Comparison of ENCODE assay signal across 8 cellular contexts in genomic region chr1:8456306-8456912, GRCh38.
A peak's percentile ranks its signal among the peaks of the same experiment; 100 is the strongest.
DNase-seq lines count a peak whose midpoint lies in the region; ATAC-seq and TF ChIP-seq lines count a peak whose summit lies in the region.

No MANE protein-coding gene starts in this region.

- H3K9me3 ChIP-seq in T-helper 17 cell (ENCODE audit: control insufficient read depth, low read length, poor library complexity, severe bottlenecking): no peaks in the 10 kb centered on the region

- peaks cover 14% of the 10 kb centered on the region for H3K4me1 Mint-ChIP-seq in T-helper 17 cell

- DNase-seq in COLO829 (ENCODE audit: low spot score): peak; percentile 35
- no peak for DNase-seq in T-helper 17 cell
- peak; percentile 76 for DNase-seq in fibroblast of peridontal ligament (ENCODE audit: extremely low read depth)
- DNase-seq in omental fat pad (ENCODE audit: low spot score): no peak
- no peak for DNase-seq in hippocampal formation (lab: John Stamatoyannopoulos, UW)

- ATAC-seq in T-helper 17 cell: no peak
- ATAC-seq in omental fat pad (ENCODE audit: low FRiP score): peak; percentile 78
- no peak for ATAC-seq in GM19324 (IDR thresholded peaks at IDR 0.05; ENCODE audit: low FRiP score, unreplicated experiment)
- ATAC-seq in HG03457 (IDR thresholded peaks at IDR 0.05; ENCODE audit: unreplicated experiment): no peak
- no peak for ATAC-seq in HG03196 (IDR thresholded peaks at IDR 0.05; ENCODE audit: unreplicated experiment)

- H3K27me3 Mint-ChIP-seq in T-helper 17 cell: no peaks in the 10 kb centered on the region

- H3K4me3 Mint-ChIP-seq in T-helper 17 cell: no peak overlapping the region

- H3K27ac Mint-ChIP-seq in T-helper 17 cell: peak overlapping the region; percentile 14

- peaks cover 3% of the 10 kb centered on the region for H3K36me3 Mint-ChIP-seq in T-helper 17 cell (ENCODE audit: low read depth)

- no peak for TF ChIP-seq CTCF in omental fat pad (IDR thresholded peaks at IDR 0.05)

Comparison
In these comparisons a context has a peak if more than half of its experiments do, and no peak if none do; other contexts are left out.
1. DNase-seq: peak in COLO829 (single experiment) and fibroblast of peridontal ligament (single experiment); none in T-helper 17 cell (0 of 3), omental fat pad (single experiment) and hippocampal formation (0 of 2).